Comparison of ENCODE assay signal across 24 cellular contexts in the genomic region with DNA sequence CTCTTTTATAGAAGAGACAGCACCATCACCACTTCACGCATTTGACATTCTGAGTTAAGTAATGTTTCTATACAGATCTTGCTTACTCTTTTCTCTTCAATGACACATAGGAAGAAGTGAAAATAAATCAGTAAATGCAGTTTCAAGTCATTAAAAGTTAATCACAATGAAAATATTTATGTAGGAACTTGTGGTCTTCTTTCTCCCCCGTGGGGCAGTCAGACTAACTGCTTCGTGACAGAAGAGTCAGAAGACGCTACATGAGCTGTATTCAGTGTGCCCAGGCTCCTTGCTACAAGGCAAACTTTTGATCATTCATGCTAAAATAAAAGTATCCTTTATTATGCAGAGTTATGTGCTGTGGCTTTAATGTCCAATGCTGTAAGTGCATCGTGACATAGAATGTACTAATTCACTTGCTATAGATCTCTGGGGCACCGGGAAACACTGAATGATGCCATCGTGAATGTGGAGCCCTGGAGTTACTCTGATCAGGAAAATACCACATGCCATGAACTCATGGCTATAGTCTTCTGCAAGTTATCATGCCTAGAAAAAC.
DNase-seq lines count a peak whose midpoint lies in the region; ATAC-seq, FAIRE-seq and TF ChIP-seq lines count a peak whose summit lies in the region.
"Had no signal": no experiment of that assay in that cellular context is flagged by ENCODE, and none has a peak within 500 bp of the region (broad histone marks: within the 10 kb centered on the region; RNA-seq: fewer than 3 reads in every experiment).

No MANE protein-coding gene starts in this region.

- H3K27ac Mint-ChIP-seq in natural killer cell treated with Interleukin-12 subunit alpha and Interleukin-12 subunit beta and Interleukin-15 and Interleukin-18, amount 100 ng/mL, for 72 hours, result peak overlapping the region; percentile 85 to 99
- H3K27ac Mint-ChIP-seq: WTC11 had no signal

- 72% methylated on average over 7 of the region's 7 CpGs for WGBS in GM12878 (ENCODE audit: insufficient coverage, insufficient replicate concordance, low lambda C conversion rate, missing lambda C conversion rate)

- SMC1A ChIA-PET in GM12878 (lab: Charles Lee; ENCODE audit: uncharacterized antibody, unreplicated experiment), result interaction anchor here (1.2 to 8.2 kb wide), 20 partner anchors 13 to 316 kb away, joined by 3 to 181 read pairs (median 6); no protein-coding TSS in a partner anchor

- no peak for TF ChIP-seq RAD21 in GM12878 (IDR thresholded peaks at IDR 0.05; ENCODE audit: insufficient read depth, low read depth, low read length)

- no peak for FAIRE-seq in GM12878 (lab: Jason Lieb, UNC)

- H3K36me3 Mint-ChIP-seq in natural killer cell treated with Interleukin-12 subunit alpha and Interleukin-12 subunit beta and Interleukin-15 and Interleukin-18, amount 100 ng/mL, for 72 hours, result peaks cover 17% of the 10 kb centered on the region
- H3K36me3 Mint-ChIP-seq: WTC11 had no signal

- intact Hi-C loops in GM12878 (cut with micrococcal nuclease; ENCODE audit: unreplicated experiment), result loop anchor here (5.0 kb wide), 1 partner anchor 149 kb away; a partner anchor contains a TSS

- H3K79me2 ChIP-seq in GM12878 (ENCODE audit: control insufficient read depth, insufficient read depth, low read length), result peaks cover 37% of the 10 kb centered on the region

- RAD21 ChIA-PET in GM12878 (lab: Charles Lee; ENCODE audit: unreplicated experiment), result interaction anchor here (0.8 to 6.4 kb wide), 21 partner anchors 9 to 320 kb away, joined by 3 to 75 read pairs (median 5); a partner anchor contains a TSS

- H3K27me3 ChIP-seq in GM12878 (replicated peaks in 1 of 2; ENCODE audit: control insufficient read depth in 2 of 2, insufficient read depth in 2 of 2, low read length in 1 of 2), result no peaks in the 10 kb centered on the region
- H3K27me3 ChIP-seq: left lung, ovary had no signal

- H3K4me2 ChIP-seq in GM12878 (ENCODE audit: control insufficient read depth, insufficient read depth), result no peak overlapping the region

- no peak for TF ChIP-seq CTCF in GM12878 (IDR thresholded peaks at IDR 0.05 in 2 of 3, conservative IDR thresholded peaks at IDR 0.05 in 1 of 3; ENCODE audit: control insufficient read depth in 2 of 3, extremely low read depth in 1 of 3, insufficient read depth in 1 of 3, low read depth in 3 of 3, low read length in 3 of 3)

- H3K4me3 Mint-ChIP-seq in natural killer cell treated with Interleukin-12 subunit alpha and Interleukin-12 subunit beta and Interleukin-15 and Interleukin-18, amount 100 ng/mL, for 72 hours, result no peak overlapping the region
- H3K4me3 Mint-ChIP-seq: WTC11 had no signal

- TF ChIP-seq POLR2A in GM12878 (IDR thresholded peaks at IDR 0.05; ENCODE audit: low read depth, low read length), result no peak

- H3K9me3 ChIP-seq in GM12878 (replicated peaks; ENCODE audit: control insufficient read depth, insufficient read depth, low read length), result no peaks in the 10 kb centered on the region
- H3K9me3 ChIP-seq: left lung, ovary had no signal

- no peak overlapping the region for H3K9ac ChIP-seq in GM12878 (ENCODE audit: control insufficient read depth, insufficient read depth, low read length)

- peaks cover 10 to 15% of the 10 kb centered on the region in 2 experiments; a peak in 3 of 4 replicates for H3K36me3 ChIP-seq in GM12878 (ENCODE audit: control insufficient read depth in 2 of 2, insufficient read depth in 2 of 2, low read length in 1 of 2)
- H3K36me3 ChIP-seq: ovary had no signal

- no peak overlapping the region for H3K4me3 ChIP-seq in GM12878
- H3K4me3 ChIP-seq: left lung, ovary had no signal

- in situ Hi-C loops in GM12878 (cut with MboI), result loop anchor here (25.0 kb wide), 1 partner anchor 589 kb away; no protein-coding TSS in a partner anchor

- H3K9me3 Mint-ChIP-seq in natural killer cell treated with Interleukin-12 subunit alpha and Interleukin-12 subunit beta and Interleukin-15 and Interleukin-18, amount 100 ng/mL, for 72 hours, result no peaks in the 10 kb centered on the region
- H3K9me3 Mint-ChIP-seq: activated CD8-positive, alpha-beta T cell treated with anti-CD3 and anti-CD28 coated beads for 36 hours; naive B cell; WTC11 had no signal

- POLR2A ChIA-PET in GM12878 (lab: Charles Lee), result interaction anchor here (1.0 to 2.9 kb wide), 5 partner anchors 15 to 120 kb away, joined by 3 to 19 read pairs (median 7); no protein-coding TSS in a partner anchor

- DNase-seq in activated CD4-positive, CD25-positive, alpha-beta regulatory T cell (lab: John Stamatoyannopoulos, UW), result no peak
- DNase-seq in EH (ENCODE audit: low read depth) (peak; percentile 36), GM12878 (ENCODE audit: low read depth, low spot score) (no peak), NCI-H446 (lab: John Stamatoyannopoulos, UW) (no peak), H4 (ENCODE audit: low spot score) (no peak)
- DNase-seq in natural killer cell treated with Interleukin-12 subunit alpha and Interleukin-12 subunit beta and Interleukin-15 and Interleukin-18, amount 100 ng/mL, for 72 hours (ENCODE audit: low spot score), result no peak
- DNase-seq: activated CD8-positive, alpha-beta T cell treated with anti-CD3 and anti-CD28 coated beads for 36 hours; activated naive CD4-positive, alpha-beta T cell; anterior cingulate cortex; caudate nucleus; COR-L47; GOT3; head of caudate nucleus; KG1; left lung; naive B cell; NCI-H1417 treated with DMSO at 0.1 percent for 48 hours; ovary; T1000; trophoblast cell had no signal

- ATAC-seq in activated CD4-positive, CD25-positive, alpha-beta regulatory T cell treated with anti-CD3 and anti-CD28 coated beads, Interleukin-2, amount 50 U/mL, for 24 hours, result peak; percentile 65 to 69
- peak; percentile 27; the same call in 2 of the 3 replicates for ATAC-seq in GM12878
- no peak for ATAC-seq in natural killer cell treated with Interleukin-12 subunit alpha and Interleukin-12 subunit beta and Interleukin-15 and Interleukin-18, amount 100 ng/mL, for 72 hours
- no peak for ATAC-seq in GM18861 (IDR thresholded peaks at IDR 0.05; ENCODE audit: unreplicated experiment)
- ATAC-seq: WTC11 had no signal

- no TSS peak for BruUV-seq in GM12878 (replicated peaks; lab: Mats Ljungman, UMichigan)

- H3K27ac ChIP-seq in GM12878 (ENCODE audit: control insufficient read depth, insufficient read depth), result 0 out of 2 replicates have a peak overlapping the region, but pooled peaks have one; percentile 12
- H3K27ac ChIP-seq: 22Rv1, ovary had no signal

- no peaks in the 10 kb centered on the region for H4K20me1 ChIP-seq in GM12878 (ENCODE audit: control insufficient read depth, insufficient read depth)

- peaks cover 40% of the 10 kb centered on the region for H3K4me1 ChIP-seq in GM12878 (ENCODE audit: control insufficient read depth, insufficient read depth, low read length)

- no peak overlapping the region for H2AFZ ChIP-seq in GM12878 (ENCODE audit: control insufficient read depth, low read depth, low read length)

- peaks cover 79 to 82% of the 10 kb centered on the region in 2 donors for H3K4me1 Mint-ChIP-seq in natural killer cell treated with Interleukin-12 subunit alpha and Interleukin-12 subunit beta and Interleukin-15 and Interleukin-18, amount 100 ng/mL, for 72 hours (ENCODE audit: low read depth in 2 of 2)

- CTCF ChIA-PET in GM12878 (lab: Yijun Ruan, JAX), result interaction anchor here (1.0 to 5.9 kb wide), 18 partner anchors 13 to 439 kb away, joined by 3 to 30 read pairs (median 8); no protein-coding TSS in a partner anchor

- TF ChIP-seq EP300 in GM12878 (IDR thresholded peaks at IDR 0.05; ENCODE audit: borderline replicate concordance in 1 of 2, control insufficient read depth in 1 of 2, low read depth in 2 of 2, low read length in 2 of 2), result no peak

- H3K27me3 Mint-ChIP-seq in natural killer cell treated with Interleukin-12 subunit alpha and Interleukin-12 subunit beta and Interleukin-15 and Interleukin-18, amount 100 ng/mL, for 72 hours, result no peaks in the 10 kb centered on the region
- H3K27me3 Mint-ChIP-seq: activated CD8-positive, alpha-beta T cell treated with anti-CD3 and anti-CD28 coated beads for 36 hours; naive B cell had no signal

TF ChIP-seq in GM12878, 131 proteins besides CTCF, POLR2A, EP300 and RAD21:
- TF ChIP-seq, protein P1, sequence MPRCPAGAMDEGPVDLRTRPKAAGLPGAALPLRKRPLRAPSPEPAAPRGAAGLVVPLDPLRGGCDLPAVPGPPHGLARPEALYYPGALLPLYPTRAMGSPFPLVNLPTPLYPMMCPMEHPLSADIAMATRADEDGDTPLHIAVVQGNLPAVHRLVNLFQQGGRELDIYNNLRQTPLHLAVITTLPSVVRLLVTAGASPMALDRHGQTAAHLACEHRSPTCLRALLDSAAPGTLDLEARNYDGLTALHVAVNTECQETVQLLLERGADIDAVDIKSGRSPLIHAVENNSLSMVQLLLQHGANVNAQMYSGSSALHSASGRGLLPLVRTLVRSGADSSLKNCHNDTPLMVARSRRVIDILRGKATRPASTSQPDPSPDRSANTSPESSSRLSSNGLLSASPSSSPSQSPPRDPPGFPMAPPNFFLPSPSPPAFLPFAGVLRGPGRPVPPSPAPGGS (IDR thresholded peaks at IDR 0.05; ENCODE audit: borderline replicate concordance, insufficient read depth, low read depth, low read length, poor library complexity, severe bottlenecking), result no peak
- TF ChIP-seq MTA2 (IDR thresholded peaks at IDR 0.05; ENCODE audit: low read depth) (peak; percentile 60; the same call in 1 of the 2 replicates), ZNF24 (IDR thresholded peaks at IDR 0.05) (0 out of 2 replicates have a peak, but pooled peaks have one; percentile 15)

Comparison
In these comparisons a context has a peak if more than half of its experiments do, and no peak if none do; other contexts are left out.
1. ATAC-seq: peak in activated CD4-positive, CD25-positive, alpha-beta regulatory T cell treated with anti-CD3 and anti-CD28 coated beads, Interleukin-2, amount 50 U/mL, for 24 hours (2 of 2) and GM12878 (single experiment); none in natural killer cell treated with Interleukin-12 subunit alpha and Interleukin-12 subunit beta and Interleukin-15 and Interleukin-18, amount 100 ng/mL, for 72 hours (0 of 2) and GM18861 (single experiment).